ENCODE assay signal across 10 cellular contexts in genomic region chr11:17722000-17722643, GRCh38. TPM values are rescaled to one million over a fixed set of nuclear protein-coding genes. Genes with fewer than 3 reads are reported as not detected.
A peak's percentile ranks its signal among the peaks of the same experiment; 100 is the strongest.
DNase-seq lines count a peak whose midpoint lies in the region; ATAC-seq and TF ChIP-seq lines count a peak whose summit lies in the region.
"Had no signal": no experiment of that assay in that cellular context is flagged by ENCODE, and none has a peak within 500 bp of the region (broad histone marks: within the 10 kb centered on the region; RNA-seq: fewer than 3 reads in every experiment).

No MANE protein-coding gene starts in this region.

- in situ Hi-C loops in Panc1 (cut with HindIII; ENCODE audit: low pct_unique_long_range_greater_than_20kb, low sequenced_read_pairs): no loop called here

- H3K27me3 ChIP-seq in Panc1 (ENCODE audit: control insufficient read depth, insufficient read depth, low read length) (peaks cover 22% of the 10 kb centered on the region), foreskin keratinocyte (peaks cover 100% of the 10 kb centered on the region), smooth muscle cell (ENCODE audit: low read depth) (peaks cover 100% of the 10 kb centered on the region)

- H3K79me2 ChIP-seq in smooth muscle cell (ENCODE audit: low read depth): no peaks in the 10 kb centered on the region

- H3K27ac ChIP-seq in Panc1 (ENCODE audit: low read length) (no peak overlapping the region), foreskin keratinocyte (no peak overlapping the region), smooth muscle cell (ENCODE audit: low read depth) (no peak overlapping the region)

- no TSS peak for BruUV-seq in Panc1 (replicated peaks; lab: Mats Ljungman, UMichigan)

- H3K9me3 ChIP-seq in Panc1 (ENCODE audit: control insufficient read depth, insufficient read depth, low read depth, low read length): no peaks in the 10 kb centered on the region
- H3K9me3 ChIP-seq in smooth muscle cell (replicated peaks; ENCODE audit: low read depth): no peaks in the 10 kb centered on the region

- H3K4me3 ChIP-seq in Panc1 (ENCODE audit: low read depth in 2 of 2, low read length in 2 of 2) (no peak overlapping the region), smooth muscle cell (no peak overlapping the region)

- H3K4me1 ChIP-seq in Panc1 (ENCODE audit: control insufficient read depth, insufficient read depth, low read length) (no peaks in the 10 kb centered on the region), foreskin keratinocyte (no peaks in the 10 kb centered on the region), smooth muscle cell (ENCODE audit: low read depth) (no peaks in the 10 kb centered on the region)

- 18% methylated on average over 25 of the region's 25 CpGs for WGBS in smooth muscle cell (ENCODE audit: low lambda C conversion rate)

- H2AFZ ChIP-seq in smooth muscle cell (ENCODE audit: low read depth): no peak overlapping the region

- ATAC-seq in Panc1 (peak; percentile 44), foreskin keratinocyte (peak; percentile 28), HG02884 (IDR thresholded peaks at IDR 0.05; ENCODE audit: unreplicated experiment) (no peak), GM21360 (IDR thresholded peaks at IDR 0.05; ENCODE audit: unreplicated experiment) (no peak), GM19023 (IDR thresholded peaks at IDR 0.05; ENCODE audit: unreplicated experiment) (no peak)

- H3F3A ChIP-seq in smooth muscle cell (ENCODE audit: low read depth): no peaks in the 10 kb centered on the region

- no peaks in the 10 kb centered on the region for H4K20me1 ChIP-seq in smooth muscle cell (ENCODE audit: low read depth)

- H3K9ac ChIP-seq in smooth muscle cell (ENCODE audit: low read depth): no peak overlapping the region

- peak; percentile 79 for TF ChIP-seq CTCF in Panc1 (IDR thresholded peaks at IDR 0.05)
- peak; percentile 59 for TF ChIP-seq CTCF in foreskin keratinocyte (conservative IDR thresholded peaks at IDR 0.05)
- peak; percentile 26 for TF ChIP-seq CTCF in smooth muscle cell (IDR thresholded peaks at IDR 0.05; ENCODE audit: borderline replicate concordance, insufficient read depth, poor library complexity, severe bottlenecking)

- CTCF ChIA-PET in Panc1 (lab: Charles Lee): interaction anchor here (1.0 kb wide), 1 partner anchor 123 kb away, joined by 3 read pairs; no protein-coding TSS in a partner anchor

- POLR2A ChIA-PET in Panc1 (lab: Charles Lee): no interaction called here

- intact Hi-C loops in Panc1 (cut with micrococcal nuclease; ENCODE audit: unreplicated experiment): no loop called here

- no peak overlapping the region for H3K4me2 ChIP-seq in smooth muscle cell

- no peaks in the 10 kb centered on the region for H3K36me3 ChIP-seq in Panc1 (ENCODE audit: control insufficient read depth, insufficient read depth, low read length)
- no peaks in the 10 kb centered on the region for H3K36me3 ChIP-seq in smooth muscle cell (ENCODE audit: low read depth)

- peak; percentile 9 for DNase-seq in SKM-1 treated with dmso at 0.1 percent for 144 hours (lab: John Stamatoyannopoulos, UW; ENCODE audit: unreplicated experiment)
- no peak for DNase-seq in SKM-1 (lab: John Stamatoyannopoulos, UW; ENCODE audit: unreplicated experiment)
- DNase-seq in Panc1 (ENCODE audit: low read depth, low spot score): no peak
- no peak for DNase-seq in foreskin keratinocyte
- DNase-seq in smooth muscle cell (lab: John Stamatoyannopoulos, UW; ENCODE audit: unreplicated experiment): no peak
- DNase-seq: activated CD4-positive, alpha-beta T cell treated with anti-CD3 and anti-CD28 coated beads, Interleukin-2, amount 10 ng/mL, durations not matched to agents 7 days and 5 days; stimulated activated naive CD8-positive, alpha-beta T cell treated with anti-CD3 and anti-CD28 coated beads, Interleukin-15, amount 100 ng/mL, for 72 hours had no signal

RNA-seq across cellular contexts. Expression of gene MYOD1, which starts 2.8 kb away (rescaled TPM):
- total RNA-seq in Panc1 (2021; ENCODE audit: unreplicated experiment) (not detected), foreskin keratinocyte (not detected in 2 replicates), smooth muscle cell (not detected in 2 replicates)
- not detected for polyA plus RNA-seq in Panc1 (2012; ENCODE audit: insufficient read length)
- polyA plus RNA-seq in foreskin keratinocyte (not detected in 2 replicates), smooth muscle cell (not detected in 2 replicates)
- total RNA-seq: activated CD4-positive, alpha-beta T cell treated with anti-CD3 and anti-CD28 coated beads, Interleukin-2, amount 10 ng/mL, durations not matched to agents 7 days and 5 days had no signal

RNA-seq across cellular contexts. Expression of gene KCNC1, which starts 12.5 kb away (rescaled TPM):
- total RNA-seq in Panc1 (2021; ENCODE audit: unreplicated experiment) (0.95 TPM), foreskin keratinocyte (not detected in 2 replicates), smooth muscle cell (0.18 TPM in 1 of 2 replicates, not detected in the other)
- polyA plus RNA-seq in Panc1 (2012; ENCODE audit: insufficient read length): 3.0 TPM
- polyA plus RNA-seq in foreskin keratinocyte (not detected in 2 replicates), smooth muscle cell (0.30 TPM in 1 of 2 replicates, not detected in the other)
- total RNA-seq: activated CD4-positive, alpha-beta T cell treated with anti-CD3 and anti-CD28 coated beads, Interleukin-2, amount 10 ng/mL, durations not matched to agents 7 days and 5 days had no signal

Comparison
In these comparisons a context has a peak if more than half of its experiments do, and no peak if none do; other contexts are left out.
1. ATAC-seq: peak in Panc1 (single experiment) and foreskin keratinocyte (single experiment); none in HG02884 (single experiment), GM21360 (single experiment) and GM19023 (single experiment).
2. CTCF ChIP-seq: peak in every context shown above with its lines; median percentile 79 in Panc1; 59 in foreskin keratinocyte; 26 in smooth muscle cell.